Comparison of ENCODE assay signal across 1 cellular context in the genomic region with DNA sequence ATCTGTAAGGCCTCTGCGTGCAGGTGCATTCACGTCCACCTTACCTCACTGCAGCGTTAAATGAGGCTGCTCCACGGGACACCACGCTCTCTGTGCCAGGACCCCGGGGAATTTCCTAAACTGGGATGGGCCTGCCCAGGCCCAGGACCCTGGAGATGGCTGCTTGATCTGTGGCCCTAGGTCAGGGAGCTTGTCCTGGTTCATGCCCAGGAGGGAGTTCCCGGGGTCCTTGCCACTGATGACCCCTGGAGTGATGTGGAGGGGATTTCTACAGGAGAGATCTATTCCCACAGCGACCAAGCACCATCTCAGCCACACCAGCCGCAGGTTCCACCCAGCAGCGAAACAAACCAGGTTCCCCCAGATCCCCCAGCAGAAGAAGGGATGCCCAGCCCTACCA.
TF ChIP-seq lines count a peak whose summit lies in the region.

No MANE protein-coding gene starts in this region.

TF ChIP-seq in H1, 55 proteins besides CTCF, POLR2A, EP300 and RAD21 (continued from another document):
- TF ChIP-seq, protein P1, sequence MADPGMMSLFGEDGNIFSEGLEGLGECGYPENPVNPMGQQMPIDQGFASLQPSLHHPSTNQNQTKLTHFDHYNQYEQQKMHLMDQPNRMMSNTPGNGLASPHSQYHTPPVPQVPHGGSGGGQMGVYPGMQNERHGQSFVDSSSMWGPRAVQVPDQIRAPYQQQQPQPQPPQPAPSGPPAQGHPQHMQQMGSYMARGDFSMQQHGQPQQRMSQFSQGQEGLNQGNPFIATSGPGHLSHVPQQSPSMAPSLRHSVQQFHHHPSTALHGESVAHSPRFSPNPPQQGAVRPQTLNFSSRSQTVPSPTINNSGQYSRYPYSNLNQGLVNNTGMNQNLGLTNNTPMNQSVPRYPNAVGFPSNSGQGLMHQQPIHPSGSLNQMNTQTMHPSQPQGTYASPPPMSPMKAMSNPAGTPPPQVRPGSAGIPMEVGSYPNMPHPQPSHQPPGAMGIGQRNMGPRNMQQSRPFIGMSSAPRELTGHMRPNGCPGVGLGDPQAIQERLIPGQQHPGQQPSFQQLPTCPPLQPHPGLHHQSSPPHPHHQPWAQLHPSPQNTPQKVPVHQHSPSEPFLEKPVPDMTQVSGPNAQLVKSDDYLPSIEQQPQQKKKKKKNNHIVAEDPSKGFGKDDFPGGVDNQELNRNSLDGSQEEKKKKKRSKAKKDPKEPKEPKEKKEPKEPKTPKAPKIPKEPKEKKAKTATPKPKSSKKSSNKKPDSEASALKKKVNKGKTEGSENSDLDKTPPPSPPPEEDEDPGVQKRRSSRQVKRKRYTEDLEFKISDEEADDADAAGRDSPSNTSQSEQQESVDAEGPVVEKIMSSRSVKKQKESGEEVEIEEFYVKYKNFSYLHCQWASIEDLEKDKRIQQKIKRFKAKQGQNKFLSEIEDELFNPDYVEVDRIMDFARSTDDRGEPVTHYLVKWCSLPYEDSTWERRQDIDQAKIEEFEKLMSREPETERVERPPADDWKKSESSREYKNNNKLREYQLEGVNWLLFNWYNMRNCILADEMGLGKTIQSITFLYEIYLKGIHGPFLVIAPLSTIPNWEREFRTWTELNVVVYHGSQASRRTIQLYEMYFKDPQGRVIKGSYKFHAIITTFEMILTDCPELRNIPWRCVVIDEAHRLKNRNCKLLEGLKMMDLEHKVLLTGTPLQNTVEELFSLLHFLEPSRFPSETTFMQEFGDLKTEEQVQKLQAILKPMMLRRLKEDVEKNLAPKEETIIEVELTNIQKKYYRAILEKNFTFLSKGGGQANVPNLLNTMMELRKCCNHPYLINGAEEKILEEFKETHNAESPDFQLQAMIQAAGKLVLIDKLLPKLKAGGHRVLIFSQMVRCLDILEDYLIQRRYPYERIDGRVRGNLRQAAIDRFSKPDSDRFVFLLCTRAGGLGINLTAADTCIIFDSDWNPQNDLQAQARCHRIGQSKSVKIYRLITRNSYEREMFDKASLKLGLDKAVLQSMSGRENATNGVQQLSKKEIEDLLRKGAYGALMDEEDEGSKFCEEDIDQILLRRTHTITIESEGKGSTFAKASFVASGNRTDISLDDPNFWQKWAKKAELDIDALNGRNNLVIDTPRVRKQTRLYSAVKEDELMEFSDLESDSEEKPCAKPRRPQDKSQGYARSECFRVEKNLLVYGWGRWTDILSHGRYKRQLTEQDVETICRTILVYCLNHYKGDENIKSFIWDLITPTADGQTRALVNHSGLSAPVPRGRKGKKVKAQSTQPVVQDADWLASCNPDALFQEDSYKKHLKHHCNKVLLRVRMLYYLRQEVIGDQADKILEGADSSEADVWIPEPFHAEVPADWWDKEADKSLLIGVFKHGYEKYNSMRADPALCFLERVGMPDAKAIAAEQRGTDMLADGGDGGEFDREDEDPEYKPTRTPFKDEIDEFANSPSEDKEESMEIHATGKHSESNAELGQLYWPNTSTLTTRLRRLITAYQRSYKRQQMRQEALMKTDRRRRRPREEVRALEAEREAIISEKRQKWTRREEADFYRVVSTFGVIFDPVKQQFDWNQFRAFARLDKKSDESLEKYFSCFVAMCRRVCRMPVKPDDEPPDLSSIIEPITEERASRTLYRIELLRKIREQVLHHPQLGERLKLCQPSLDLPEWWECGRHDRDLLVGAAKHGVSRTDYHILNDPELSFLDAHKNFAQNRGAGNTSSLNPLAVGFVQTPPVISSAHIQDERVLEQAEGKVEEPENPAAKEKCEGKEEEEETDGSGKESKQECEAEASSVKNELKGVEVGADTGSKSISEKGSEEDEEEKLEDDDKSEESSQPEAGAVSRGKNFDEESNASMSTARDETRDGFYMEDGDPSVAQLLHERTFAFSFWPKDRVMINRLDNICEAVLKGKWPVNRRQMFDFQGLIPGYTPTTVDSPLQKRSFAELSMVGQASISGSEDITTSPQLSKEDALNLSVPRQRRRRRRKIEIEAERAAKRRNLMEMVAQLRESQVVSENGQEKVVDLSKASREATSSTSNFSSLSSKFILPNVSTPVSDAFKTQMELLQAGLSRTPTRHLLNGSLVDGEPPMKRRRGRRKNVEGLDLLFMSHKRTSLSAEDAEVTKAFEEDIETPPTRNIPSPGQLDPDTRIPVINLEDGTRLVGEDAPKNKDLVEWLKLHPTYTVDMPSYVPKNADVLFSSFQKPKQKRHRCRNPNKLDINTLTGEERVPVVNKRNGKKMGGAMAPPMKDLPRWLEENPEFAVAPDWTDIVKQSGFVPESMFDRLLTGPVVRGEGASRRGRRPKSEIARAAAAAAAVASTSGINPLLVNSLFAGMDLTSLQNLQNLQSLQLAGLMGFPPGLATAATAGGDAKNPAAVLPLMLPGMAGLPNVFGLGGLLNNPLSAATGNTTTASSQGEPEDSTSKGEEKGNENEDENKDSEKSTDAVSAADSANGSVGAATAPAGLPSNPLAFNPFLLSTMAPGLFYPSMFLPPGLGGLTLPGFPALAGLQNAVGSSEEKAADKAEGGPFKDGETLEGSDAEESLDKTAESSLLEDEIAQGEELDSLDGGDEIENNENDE (IDR thresholded peaks at IDR 0.05; ENCODE audit: insufficient replicate concordance, low read length): no peak
- no peak for TF ChIP-seq TAF1 (IDR thresholded peaks at IDR 0.05; ENCODE audit: low read depth, low read length)
- TF ChIP-seq SUZ12 (IDR thresholded peaks at IDR 0.05; ENCODE audit: low read length): no peak
- no peak for TF ChIP-seq CBX8 (IDR thresholded peaks at IDR 0.05; ENCODE audit: borderline replicate concordance, low read depth, low read length)
- TF ChIP-seq SIRT6 (IDR thresholded peaks at IDR 0.05; ENCODE audit: low read length): no peak
- no peak for TF ChIP-seq PHF8 (conservative IDR thresholded peaks at IDR 0.05; ENCODE audit: low read depth, low read length)
- no peak for TF ChIP-seq NANOG (IDR thresholded peaks at IDR 0.05; ENCODE audit: insufficient read depth, low read depth, low read length, poor library complexity, severe bottlenecking)
- no peak for TF ChIP-seq POLR2AphosphoS5 (IDR thresholded peaks at IDR 0.05; ENCODE audit: low read depth, low read length)
- TF ChIP-seq SIN3A (conservative IDR thresholded peaks at IDR 0.05 in 1 of 2, IDR thresholded peaks at IDR 0.05 in 1 of 2; ENCODE audit: low read depth in 1 of 2, low read length in 2 of 2): no peak
- TF ChIP-seq JUND (IDR thresholded peaks at IDR 0.05; ENCODE audit: low read length): no peak
- TF ChIP-seq GABPA (IDR thresholded peaks at IDR 0.05; ENCODE audit: borderline replicate concordance, insufficient read depth, low read length): no peak
- TF ChIP-seq GTF2F1 (IDR thresholded peaks at IDR 0.05; ENCODE audit: borderline replicate concordance, low read depth, low read length): no peak
- TF ChIP-seq FOSL1 (IDR thresholded peaks at IDR 0.05; ENCODE audit: insufficient read depth, low read depth, low read length): no peak
- TF ChIP-seq, protein P2, sequence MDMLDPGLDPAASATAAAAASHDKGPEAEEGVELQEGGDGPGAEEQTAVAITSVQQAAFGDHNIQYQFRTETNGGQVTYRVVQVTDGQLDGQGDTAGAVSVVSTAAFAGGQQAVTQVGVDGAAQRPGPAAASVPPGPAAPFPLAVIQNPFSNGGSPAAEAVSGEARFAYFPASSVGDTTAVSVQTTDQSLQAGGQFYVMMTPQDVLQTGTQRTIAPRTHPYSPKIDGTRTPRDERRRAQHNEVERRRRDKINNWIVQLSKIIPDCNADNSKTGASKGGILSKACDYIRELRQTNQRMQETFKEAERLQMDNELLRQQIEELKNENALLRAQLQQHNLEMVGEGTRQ (IDR thresholded peaks at IDR 0.05; ENCODE audit: low read length): no peak
- no peak for TF ChIP-seq ASH2L (IDR thresholded peaks at IDR 0.05; ENCODE audit: low read length)
